ENCODE assay signal across 8 cellular contexts in genomic region chr9:92668746-92669526, GRCh38. TPM values are rescaled to one million over a fixed set of nuclear protein-coding genes. Genes with fewer than 3 reads are reported as not detected.
DNase-seq lines count a peak whose midpoint lies in the region; ATAC-seq and TF ChIP-seq lines count a peak whose summit lies in the region.

No MANE protein-coding gene starts in this region.

- H3K79me2 ChIP-seq in mammary epithelial cell (ENCODE audit: insufficient read depth, low read length) = peaks cover 69% of the 10 kb centered on the region

- peak overlapping the region; percentile 74 for H3K4me3 ChIP-seq in HAP-1
- peak overlapping the region; percentile 72 for H3K4me3 ChIP-seq in SJSA1
- peak overlapping the region; percentile 69 to 97 (median 88) for H3K4me3 ChIP-seq in mammary epithelial cell (replicated peaks in 1 of 3; ENCODE audit: insufficient read depth in 1 of 3, low read depth in 2 of 3, low read length in 3 of 3)

- dilution Hi-C loops in mammary epithelial cell (cut with HindIII; ENCODE audit: low sequenced_read_pairs) = no loop called here

- intact Hi-C loops in mammary epithelial cell (cut with micrococcal nuclease) = loop anchor here (1.0 kb wide), 1 partner anchor 96 kb away; no protein-coding TSS in a partner anchor

- TF ChIP-seq CTCF in mammary epithelial cell (conservative IDR thresholded peaks at IDR 0.05 in 1 of 2, IDR thresholded peaks at IDR 0.05 in 1 of 2; ENCODE audit: extremely low read depth in 1 of 2, insufficient read depth in 1 of 2, low read depth in 1 of 2, low read length in 2 of 2) = no peak

- peak overlapping the region; percentile 84 for H3K4me2 ChIP-seq in mammary epithelial cell (ENCODE audit: insufficient read depth, low read depth, low read length)

- H3K27me3 ChIP-seq in HAP-1 (ENCODE audit: low read depth) (no peaks in the 10 kb centered on the region), SJSA1 (replicated peaks) (no peaks in the 10 kb centered on the region), mammary epithelial cell (ENCODE audit: insufficient read depth, low read length) (no peaks in the 10 kb centered on the region)

- H3K4me1 ChIP-seq in HAP-1 = peaks cover 9% of the 10 kb centered on the region; the same call in 1 of the 2 replicates
- peaks cover 14% of the 10 kb centered on the region for H3K4me1 ChIP-seq in SJSA1 (replicated peaks)
- H3K4me1 ChIP-seq in mammary epithelial cell (ENCODE audit: insufficient read depth, low read length) = peaks cover 14% of the 10 kb centered on the region

- ATAC-seq in HG03457 (IDR thresholded peaks at IDR 0.05; ENCODE audit: unreplicated experiment) (no peak), HG02938 (IDR thresholded peaks at IDR 0.05; ENCODE audit: unreplicated experiment) (no peak), GM19023 (IDR thresholded peaks at IDR 0.05; ENCODE audit: unreplicated experiment) (no peak)

- no peaks in the 10 kb centered on the region for H4K20me1 ChIP-seq in mammary epithelial cell (ENCODE audit: insufficient read depth, low read length)

- H2AFZ ChIP-seq in mammary epithelial cell (ENCODE audit: low read depth, low read length) = peak overlapping the region; percentile 66

- in situ Hi-C loops in HAP-1 (cut with MboI; ENCODE audit: low sequenced_read_pairs) (no loop called here), mammary epithelial cell (cut with MboI; ENCODE audit: low sequenced_read_pairs in 2 of 2) (no loop called here)

- no peaks in the 10 kb centered on the region; the same call in 1 of the 2 replicates for H3K36me3 ChIP-seq in HAP-1 (replicated peaks)
- peaks cover 26% of the 10 kb centered on the region for H3K36me3 ChIP-seq in SJSA1
- peaks cover 9% of the 10 kb centered on the region for H3K36me3 ChIP-seq in mammary epithelial cell (ENCODE audit: insufficient read depth, low read length)

- CTCF ChIA-PET in mammary epithelial cell (lab: Charles Lee; ENCODE audit: low non-redundant PET) = no interaction called here

- H3K27ac ChIP-seq in SJSA1 (peak overlapping the region; percentile 95), mammary epithelial cell (ENCODE audit: insufficient read depth, low read depth, low read length) (peak overlapping the region; percentile 93)

- H3K9ac ChIP-seq in mammary epithelial cell (ENCODE audit: insufficient read depth, low read length) = peak overlapping the region; percentile 95

- TSS peak; percentile 74 for BruUV-seq in mammary epithelial cell (replicated peaks; lab: Mats Ljungman, UMichigan)

- H3K9me3 ChIP-seq in HAP-1 (no peaks in the 10 kb centered on the region), SJSA1 (replicated peaks) (no peaks in the 10 kb centered on the region), mammary epithelial cell (replicated peaks; ENCODE audit: insufficient read depth, low read length) (no peaks in the 10 kb centered on the region)

- 15% methylated on average over 11 of the region's 14 CpGs for WGBS in mammary epithelial cell (ENCODE audit: low coverage, missing lambda C conversion rate)

- peak; percentile 19 to 70 for DNase-seq in HAP-1 (ENCODE audit: low spot score in 2 of 2)
- DNase-seq in SJSA1 (ENCODE audit: low read depth in 1 of 2, low spot score in 2 of 2) = peak; percentile 42 to 75
- DNase-seq in mammary epithelial cell = peak; percentile 74
- peak; percentile 73 for DNase-seq in kidney tubule cell (ENCODE audit: low spot score)
- DNase-seq in stimulated activated CD4-positive, alpha-beta T cell treated with anti-CD3 and anti-CD28 coated beads, Interleukin-2, amount 100 ng/mL, for 48 hours = peak; percentile 25 to 37

RNA-seq across cellular contexts. Expression of gene IPPK, which starts 1.0 kb away (rescaled TPM):
- total RNA-seq in SJSA1 (2014; rRNA removed; shearing (Covaris generic)) = 8.5 and 13.2 TPM in 2 replicates
- 10 to 100 TPM; 13.4 to 25.0 TPM for total RNA-seq in mammary epithelial cell
- polyA plus RNA-seq in mammary epithelial cell = 25.2 TPM
- polyA minus RNA-seq in mammary epithelial cell = 48.0 TPM
